In genomic region chr9:137960496-137960895, GRCh38 we compare ENCODE assay signal across 23 cellular contexts.
DNase-seq lines count a peak whose midpoint lies in the region; ATAC-seq, FAIRE-seq and TF ChIP-seq lines count a peak whose summit lies in the region.
"Had no signal": no experiment of that assay in that cellular context is flagged by ENCODE, and none has a peak within 500 bp of the region (broad histone marks: within the 10 kb centered on the region; RNA-seq: fewer than 3 reads in every experiment).

No MANE protein-coding gene starts in this region.

- H3K18ac ChIP-seq in H1 (ENCODE audit: extremely low read depth, low read length), result no peak overlapping the region; the same call in 1 of the 2 replicates

- no peak overlapping the region for H3K14ac ChIP-seq in H1 (ENCODE audit: insufficient read length)

- H3K9me3 ChIP-seq in DOHH2 (ENCODE audit: control insufficient read depth, insufficient read depth, low read length) (no peaks in the 10 kb centered on the region), HCT116 (ENCODE audit: control insufficient read depth in 1 of 2, insufficient read depth in 1 of 2, low read depth in 1 of 2, low read length in 2 of 2) (no peaks in the 10 kb centered on the region), H1 (ENCODE audit: insufficient read depth in 2 of 2, low read depth in 1 of 2, low read length in 1 of 2) (peaks cover 16 to 42% of the 10 kb centered on the region in 2 experiments; a peak in 3 of 4 replicates)
- H3K9me3 ChIP-seq: gastrocnemius medialis, lower lobe of right lung, thyroid gland had no signal

- no peak overlapping the region for H3K4me3 Mint-ChIP-seq in nephron progenitor cell
- no peak overlapping the region for H3K4me3 Mint-ChIP-seq in activated T-helper 1 cell treated with anti-CD3 and anti-CD28 coated beads, Interleukin-12 subunit alpha, Interleukin-12 subunit beta, Interleukin-2, Interleukin-4 antibody, amounts not matched to agents 30 ng/mL and 10 ng/mL and 1 ng/mL, durations not matched to agents 14 hours and 24 hours and 36 hours
- H3K4me3 Mint-ChIP-seq: activated CD4-positive, alpha-beta T cell treated with anti-CD3 and anti-CD28 coated beads for 36 hours; brain; immature natural killer cell had no signal

- peak; percentile 29 for TF ChIP-seq CTCF in DOHH2 (IDR thresholded peaks at IDR 0.05; ENCODE audit: low read depth, low read length, poor library complexity, severe bottlenecking)
- peak in 2 of 3 experiments; percentile 25 to 42; a peak in 3 of 6 replicates for TF ChIP-seq CTCF in HCT116 (IDR thresholded peaks at IDR 0.05 in 2 of 3, conservative IDR thresholded peaks at IDR 0.05 in 1 of 3; ENCODE audit: borderline replicate concordance in 1 of 3, insufficient read depth in 1 of 3, low read depth in 2 of 3, low read length in 2 of 3)
- peak; percentile 16 to 53 (median 49); a peak in 3 of 4 replicates for TF ChIP-seq CTCF in H1 (IDR thresholded peaks at IDR 0.05; ENCODE audit: control extremely low read depth in 1 of 3, insufficient read depth in 1 of 3, low read depth in 1 of 3, low read length in 3 of 3)
- peak; percentile 38 for TF ChIP-seq CTCF in nephron progenitor cell (IDR thresholded peaks at IDR 0.05)

- CTCF ChIA-PET in HCT116 (lab: Charles Lee), result no interaction called here
- CTCF ChIA-PET in H1 (lab: Charles Lee; ENCODE audit: partially characterized antibody), result interaction anchor here (2.0 kb wide), 1 partner anchor 11 kb away, joined by 8 read pairs; no protein-coding TSS in a partner anchor

- no peaks in the 10 kb centered on the region for H3K36me3 ChIP-seq in DOHH2 (ENCODE audit: control insufficient read depth, low read length)
- H3K36me3 ChIP-seq in HCT116 (ENCODE audit: control insufficient read depth in 1 of 2, insufficient read depth in 2 of 2, low read length in 2 of 2), result no peaks in the 10 kb centered on the region
- H3K36me3 ChIP-seq in H1 (ENCODE audit: control insufficient read depth in 2 of 4, insufficient read depth in 4 of 4, low read length in 3 of 4), result peaks cover 0 to 3% (median 0%) of the 10 kb centered on the region in 4 experiments; a peak in 1 of 8 replicates
- H3K36me3 ChIP-seq: gastrocnemius medialis, lower lobe of right lung, thyroid gland had no signal

- H3K27ac Mint-ChIP-seq in nephron progenitor cell, result no peak overlapping the region
- no peak overlapping the region for H3K27ac Mint-ChIP-seq in activated T-helper 1 cell treated with anti-CD3 and anti-CD28 coated beads, Interleukin-12 subunit alpha, Interleukin-12 subunit beta, Interleukin-2, Interleukin-4 antibody, amounts not matched to agents 30 ng/mL and 10 ng/mL and 1 ng/mL, durations not matched to agents 14 hours and 24 hours and 36 hours
- H3K27ac Mint-ChIP-seq: activated CD4-positive, alpha-beta T cell treated with anti-CD3 and anti-CD28 coated beads for 36 hours; activated naive CD4-positive, alpha-beta T cell treated with anti-CD3 and anti-CD28 coated beads, Interleukin-2, amount 50 U/mL, for 72 hours; brain; immature natural killer cell had no signal

- H3K79me1 ChIP-seq in H1 (ENCODE audit: low read depth, low read length), result no peaks in the 10 kb centered on the region

- H2BK5ac ChIP-seq in H1 (ENCODE audit: low read depth, low read length), result no peak overlapping the region

- peaks cover 13% of the 10 kb centered on the region for H3K27me3 Mint-ChIP-seq in nephron progenitor cell (ENCODE audit: low read depth, poor library complexity)
- peaks cover 9% of the 10 kb centered on the region for H3K27me3 Mint-ChIP-seq in activated T-helper 1 cell treated with anti-CD3 and anti-CD28 coated beads, Interleukin-12 subunit alpha, Interleukin-12 subunit beta, Interleukin-2, Interleukin-4 antibody, amounts not matched to agents 30 ng/mL and 10 ng/mL and 1 ng/mL, durations not matched to agents 14 hours and 24 hours and 36 hours (ENCODE audit: insufficient read depth)

- H3K4me2 ChIP-seq in DOHH2 (ENCODE audit: low read length), result no peak overlapping the region
- H3K4me2 ChIP-seq in HCT116 (ENCODE audit: low read length), result no peak overlapping the region
- 0 out of 4 replicates have a peak overlapping the region, but pooled peaks of 1 of the 2 experiments have one; percentile 5 for H3K4me2 ChIP-seq in H1 (ENCODE audit: insufficient read depth in 1 of 2, low read depth in 2 of 2, low read length in 2 of 2)

- H2AFZ ChIP-seq in HCT116 (ENCODE audit: low read depth, low read length, poor library complexity, severe bottlenecking) (no peak overlapping the region), H1 (ENCODE audit: low read length) (no peak overlapping the region)

- no peak overlapping the region for H3K4ac ChIP-seq in H1 (replicated peaks; ENCODE audit: insufficient read length, low read depth, low read length)

- H3K9me2 ChIP-seq in DOHH2 (replicated peaks; ENCODE audit: control insufficient read depth, low read length) (no peaks in the 10 kb centered on the region), HCT116 (ENCODE audit: insufficient read depth) (no peaks in the 10 kb centered on the region)

- H3K9ac ChIP-seq in HCT116 (ENCODE audit: low read length) (no peak overlapping the region), H1 (replicated peaks in 1 of 4; ENCODE audit: extremely low read depth in 1 of 4, low read depth in 3 of 4, low read length in 3 of 4) (no peak overlapping the region)

- TF ChIP-seq EP300 in H1 (IDR thresholded peaks at IDR 0.05; ENCODE audit: borderline replicate concordance in 1 of 2, low read depth in 2 of 2, low read length in 2 of 2), result no peak

- H2AK5ac ChIP-seq in H1 (ENCODE audit: low read depth, low read length), result 0 out of 2 replicates have a peak overlapping the region, but pooled peaks have one; percentile 40

- no peaks in the 10 kb centered on the region for H3K4me1 Mint-ChIP-seq in nephron progenitor cell
- H3K4me1 Mint-ChIP-seq in activated T-helper 1 cell treated with anti-CD3 and anti-CD28 coated beads, Interleukin-12 subunit alpha, Interleukin-12 subunit beta, Interleukin-2, Interleukin-4 antibody, amounts not matched to agents 30 ng/mL and 10 ng/mL and 1 ng/mL, durations not matched to agents 14 hours and 24 hours and 36 hours (ENCODE audit: low read depth), result no peaks in the 10 kb centered on the region
- H3K4me1 Mint-ChIP-seq: activated CD4-positive, alpha-beta T cell treated with anti-CD3 and anti-CD28 coated beads for 36 hours; brain; immature natural killer cell had no signal

- TF ChIP-seq POLR2A in HCT116 (IDR thresholded peaks at IDR 0.05; ENCODE audit: borderline replicate concordance, extremely low read depth, insufficient read depth, insufficient read length), result no peak
- TF ChIP-seq POLR2A in H1 (IDR thresholded peaks at IDR 0.05; ENCODE audit: control extremely low read depth in 1 of 2, low read depth in 2 of 2, low read length in 2 of 2), result no peak

- TF ChIP-seq RAD21 in HCT116 (IDR thresholded peaks at IDR 0.05; ENCODE audit: low read depth), result no peak
- peak; percentile 28 to 36; a peak in 2 of 4 replicates for TF ChIP-seq RAD21 in H1 (IDR thresholded peaks at IDR 0.05 in 1 of 2, conservative IDR thresholded peaks at IDR 0.05 in 1 of 2; ENCODE audit: low read depth in 2 of 2, low read length in 2 of 2)

- no peak overlapping the region for H4K91ac ChIP-seq in H1 (replicated peaks; ENCODE audit: insufficient read length, low read length)

- no peak overlapping the region for H3K4me3 ChIP-seq in DOHH2 (ENCODE audit: low read length)
- H3K4me3 ChIP-seq in HCT116 (replicated peaks in 1 of 2; ENCODE audit: low read depth in 1 of 2, low read length in 2 of 2), result no peak overlapping the region
- H3K4me3 ChIP-seq in H1 (ENCODE audit: extremely low read depth in 1 of 4, insufficient read depth in 2 of 4, low read depth in 3 of 4, low read length in 4 of 4), result peak overlapping the region in 1 of 4 experiments; percentile 30; a peak in 1 of 8 replicates
- H3K4me3 ChIP-seq: gastrocnemius medialis, lower lobe of right lung, SK-N-MC, thyroid gland had no signal

- peak; percentile 59 for ATAC-seq in HCT116
- no peak for ATAC-seq in HG03342 (IDR thresholded peaks at IDR 0.05; ENCODE audit: unreplicated experiment)
- ATAC-seq: activated CD4-positive, alpha-beta T cell treated with anti-CD3 and anti-CD28 coated beads for 36 hours; activated naive CD4-positive, alpha-beta T cell treated with anti-CD3 and anti-CD28 coated beads, Interleukin-2, amount 50 U/mL, for 72 hours; gastrocnemius medialis had no signal

- RAD21 ChIA-PET in HCT116 (lab: Charles Lee; ENCODE audit: low non-redundant PET in 1 of 2, low total read pairs in 2 of 2, uncharacterized antibody in 2 of 2, unreplicated experiment in 2 of 2), result no interaction called here

- H3K79me2 ChIP-seq in DOHH2 (ENCODE audit: control insufficient read depth, low read length) (no peaks in the 10 kb centered on the region), HCT116 (ENCODE audit: insufficient read depth, low read length) (no peaks in the 10 kb centered on the region), H1 (ENCODE audit: control insufficient read depth in 1 of 2, insufficient read depth in 2 of 2, low read length in 2 of 2) (no peaks in the 10 kb centered on the region)

- peak overlapping the region; percentile 68; the same call in 1 of the 2 replicates for H2BK12ac ChIP-seq in H1 (ENCODE audit: low read depth, low read length)

- no peaks in the 10 kb centered on the region for H3K23me2 ChIP-seq in H1 (ENCODE audit: low read depth, low read length)

- intact Hi-C loops in HCT116 (cut with micrococcal nuclease), result no loop called here
- intact Hi-C loops in activated T-helper 1 cell treated with anti-CD3 and anti-CD28 coated beads, Interleukin-12 subunit alpha, Interleukin-12 subunit beta, Interleukin-2, Interleukin-4 antibody, amounts not matched to agents 30 ng/mL and 10 ng/mL and 1 ng/mL, durations not matched to agents 14 hours and 24 hours and 36 hours (cut with micrococcal nuclease), result no loop called here

- no peak overlapping the region for H3K56ac ChIP-seq in H1 (replicated peaks; ENCODE audit: insufficient read length, low read depth, low read length)

- H3K4me1 ChIP-seq in DOHH2 (ENCODE audit: control insufficient read depth, low read length) (no peaks in the 10 kb centered on the region), HCT116 (ENCODE audit: control insufficient read depth in 1 of 2, insufficient read depth in 2 of 2, low read length in 2 of 2) (no peaks in the 10 kb centered on the region), H1 (replicated peaks in 1 of 4; ENCODE audit: control insufficient read depth in 3 of 4, insufficient read depth in 4 of 4, low read length in 3 of 4) (peaks cover 0 to 2% (median 0%) of the 10 kb centered on the region in 4 experiments; a peak in 1 of 7 replicates)
- H3K4me1 ChIP-seq: gastrocnemius medialis, lower lobe of right lung, thyroid gland had no signal

- DNase-seq in HCT116 (ENCODE audit: low read depth, low spot score) (no peak), H1 (ENCODE audit: low read depth in 1 of 2, low spot score in 2 of 2) (peak; percentile 17 to 70), nephron progenitor cell (no peak), COR-L47 (lab: John Stamatoyannopoulos, UW) (no peak), NCI-H1417 (lab: John Stamatoyannopoulos, UW) (no peak)
- DNase-seq in activated T-helper 1 cell treated with anti-CD3 and anti-CD28 coated beads, Interleukin-12 subunit alpha, Interleukin-12 subunit beta, Interleukin-2, Interleukin-4 antibody, amounts not matched to agents 30 ng/mL and 10 ng/mL and 1 ng/mL, durations not matched to agents 14 hours and 24 hours and 36 hours (ENCODE audit: low spot score), result no peak
- DNase-seq: activated CD4-positive, alpha-beta T cell treated with anti-CD3 and anti-CD28 coated beads for 36 hours; Calu3; gastrocnemius medialis; immature natural killer cell; lower lobe of right lung; NCI-H2081 treated with DMSO at 0.1 percent for 48 hours; NCI-H69; small intestine; T1000; thyroid gland had no signal

- peaks cover 5% of the 10 kb centered on the region for H3K36me3 Mint-ChIP-seq in nephron progenitor cell (ENCODE audit: low read depth)
- H3K36me3 Mint-ChIP-seq in activated T-helper 1 cell treated with anti-CD3 and anti-CD28 coated beads, Interleukin-12 subunit alpha, Interleukin-12 subunit beta, Interleukin-2, Interleukin-4 antibody, amounts not matched to agents 30 ng/mL and 10 ng/mL and 1 ng/mL, durations not matched to agents 14 hours and 24 hours and 36 hours (ENCODE audit: low read depth), result no peaks in the 10 kb centered on the region
- H3K36me3 Mint-ChIP-seq: activated naive CD4-positive, alpha-beta T cell treated with anti-CD3 and anti-CD28 coated beads, Interleukin-2, amount 50 U/mL, for 72 hours; immature natural killer cell had no signal

- H3K23ac ChIP-seq in H1 (ENCODE audit: insufficient read length), result no peak overlapping the region

- H3K9me3 Mint-ChIP-seq in nephron progenitor cell, result peaks cover 38% of the 10 kb centered on the region
- no peaks in the 10 kb centered on the region for H3K9me3 Mint-ChIP-seq in activated T-helper 1 cell treated with anti-CD3 and anti-CD28 coated beads, Interleukin-12 subunit alpha, Interleukin-12 subunit beta, Interleukin-2, Interleukin-4 antibody, amounts not matched to agents 30 ng/mL and 10 ng/mL and 1 ng/mL, durations not matched to agents 14 hours and 24 hours and 36 hours
- H3K9me3 Mint-ChIP-seq: immature natural killer cell had no signal

- no peak overlapping the region for H4K8ac ChIP-seq in H1 (ENCODE audit: extremely low read depth, insufficient read depth, low read length)

- BruUV-seq in HCT116 (replicated peaks; lab: Mats Ljungman, UMichigan), result no TSS peak

- WGBS in H1 (ENCODE audit: extremely low coverage in 1 of 2, insufficient coverage in 1 of 2, insufficient read length in 1 of 2, insufficient replicate concordance in 2 of 2, low coverage in 1 of 2, low lambda C conversion rate in 2 of 2, missing lambda C conversion rate in 1 of 2), 2 experiments, result 65% methylated on average over 6 of the region's 11 CpGs; no CpG with 5 or more reads in 1 of the 2 experiments

- H4K5ac ChIP-seq in H1 (ENCODE audit: insufficient read length, low read depth, low read length), result peak overlapping the region; percentile 15

- H4K20me1 ChIP-seq in DOHH2 (ENCODE audit: control insufficient read depth, insufficient read depth, low read depth, low read length), result no peaks in the 10 kb centered on the region
- no peaks in the 10 kb centered on the region for H4K20me1 ChIP-seq in HCT116 (ENCODE audit: insufficient read depth)
- no peaks in the 10 kb centered on the region for H4K20me1 ChIP-seq in H1 (replicated peaks in 1 of 2; ENCODE audit: control insufficient read depth in 1 of 2, insufficient read depth in 2 of 2, low read length in 2 of 2)

- no peaks in the 10 kb centered on the region for H3F3A ChIP-seq in DOHH2 (ENCODE audit: control insufficient read depth, insufficient read depth)

- no peak overlapping the region for H2BK20ac ChIP-seq in H1 (ENCODE audit: low read length)

- no peak overlapping the region for H2BK120ac ChIP-seq in H1 (replicated peaks; ENCODE audit: low read depth, low read length)

- FAIRE-seq in H1 (lab: Jason Lieb, UNC), result no peak
- FAIRE-seq: GM19239, small intestine had no signal

- H3K27ac ChIP-seq in DOHH2 (ENCODE audit: low read depth, low read length), result no peak overlapping the region
- H3K27ac ChIP-seq in HCT116 (ENCODE audit: low read depth, low read length), result no peak overlapping the region
- H3K27ac ChIP-seq in H1 (ENCODE audit: low read depth, low read length), result no peak overlapping the region
- H3K27ac ChIP-seq: epithelial cell of prostate, gastrocnemius medialis, lower lobe of right lung, SK-N-MC, thyroid gland had no signal

- H2BK15ac ChIP-seq in H1 (ENCODE audit: low read length), result 0 out of 2 replicates have a peak overlapping the region, but pooled peaks have one; percentile 16

- POLR2A ChIA-PET in HCT116 (lab: Charles Lee) (no interaction called here), H1 (lab: Charles Lee; ENCODE audit: partially characterized antibody) (interaction anchor here (1.3 kb wide), 1 partner anchor 80 kb away, joined by 3 read pairs; no protein-coding TSS in a partner anchor)

- 0 out of 2 replicates have a peak, but pooled peaks cover 2% of the 10 kb centered on the region for H3K27me3 ChIP-seq in DOHH2 (ENCODE audit: control insufficient read depth, low read length)
- 0 out of 2 replicates have a peak, but pooled peaks cover 2% of the 10 kb centered on the region for H3K27me3 ChIP-seq in HCT116 (ENCODE audit: insufficient read depth, low read length)
- no peaks in the 10 kb centered on the region; a peak in 1 of 7 replicates for H3K27me3 ChIP-seq in H1 (replicated peaks in 1 of 4; ENCODE audit: control insufficient read depth in 3 of 4, extremely low read depth in 1 of 4, insufficient read depth in 3 of 4, low read length in 3 of 4)
- H3K27me3 ChIP-seq: gastrocnemius medialis, thyroid gland had no signal

Comparison
In these comparisons a context has a peak if more than half of its experiments do, and no peak if none do; other contexts are left out.
1. DNase-seq: peak in H1 (2 of 2); none in HCT116 (single experiment), nephron progenitor cell (single experiment), activated T-helper 1 cell treated with anti-CD3 and anti-CD28 coated beads, Interleukin-12 subunit alpha, Interleukin-12 subunit beta, Interleukin-2, Interleukin-4 antibody, amounts not matched to agents 30 ng/mL and 10 ng/mL and 1 ng/mL, durations not matched to agents 14 hours and 24 hours and 36 hours (single experiment), COR-L47 (single experiment) and NCI-H1417 (0 of 3).
2. Peak in every context shown above with its lines, with median percentiles within 50 percentile points of each other: CTCF ChIP-seq.